In the genomic region with DNA sequence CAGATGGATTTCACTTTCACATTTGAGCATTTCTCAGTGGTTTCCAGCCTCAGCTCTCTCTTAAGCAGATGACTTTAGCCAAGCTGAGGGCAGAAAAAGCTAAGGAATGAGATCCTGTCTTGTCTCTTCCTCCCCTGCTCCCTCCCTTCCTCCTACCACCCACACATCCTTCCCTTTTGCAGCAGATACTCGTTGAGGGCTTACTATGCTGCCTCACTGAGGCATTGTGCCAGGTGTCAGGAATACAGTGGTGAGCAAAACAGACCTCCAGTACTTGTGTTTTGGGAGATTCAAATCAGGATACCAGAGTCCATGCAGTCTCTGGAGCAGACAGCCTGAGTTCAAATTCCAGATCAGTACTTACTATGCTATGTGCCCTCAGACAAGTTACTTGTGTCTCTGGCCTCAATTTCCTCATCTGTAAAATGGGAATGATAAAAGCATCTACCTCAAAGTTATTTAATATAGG, we compare ENCODE assay signal across 18 cellular contexts. TPM values are rescaled to one million over a fixed set of nuclear protein-coding genes. Genes with fewer than 3 reads are reported as not detected.
DNase-seq lines count a peak whose midpoint lies in the region; TF ChIP-seq lines count a peak whose summit lies in the region.
"Had no signal": no experiment of that assay in that cellular context is flagged by ENCODE, and none has a peak within 500 bp of the region (broad histone marks: within the 10 kb centered on the region; RNA-seq: fewer than 3 reads in every experiment).

No MANE protein-coding gene starts in this region.

- peak overlapping the region; percentile 10; the same call in 1 of the 2 replicates for H3K4me3 ChIP-seq in BJ (ENCODE audit: low read depth, low read length)
- no peak overlapping the region for H3K4me3 ChIP-seq in choroid plexus epithelial cell (ENCODE audit: low read depth, low read length)
- H3K4me3 ChIP-seq in Caco-2 (ENCODE audit: low read depth, low read length) = no peak overlapping the region
- H3K4me3 ChIP-seq: adrenal gland had no signal

- intact Hi-C loops in Caco-2 (cut with micrococcal nuclease; ENCODE audit: unreplicated experiment) = no loop called here

- CTCF ChIA-PET in BJ (lab: Yijun Ruan, JAX) = interaction anchor here (1.0 to 1.8 kb wide), 3 partner anchors 18 to 38 kb away, joined by 3 to 4 read pairs (median 3); no protein-coding TSS in a partner anchor
- CTCF ChIA-PET in Caco-2 (lab: Charles Lee) = no interaction called here

- H3K9me3 ChIP-seq in Caco-2 = no peaks in the 10 kb centered on the region
- H3K9me3 ChIP-seq: adrenal gland had no signal

- peaks cover 8% of the 10 kb centered on the region; the same call in 1 of the 2 replicates for H3K4me1 ChIP-seq in Caco-2
- H3K4me1 ChIP-seq: adrenal gland had no signal

- H3K27me3 ChIP-seq in BJ (ENCODE audit: control insufficient read depth, insufficient read depth, low read length) (no peaks in the 10 kb centered on the region), Caco-2 (replicated peaks; ENCODE audit: control insufficient read depth, insufficient read depth, low read length) (no peaks in the 10 kb centered on the region)
- H3K27me3 ChIP-seq: adrenal gland had no signal

- H3K4me1 Mint-ChIP-seq in mesothelial cell of epicardium (peaks cover 30% of the 10 kb centered on the region), Caco-2 (ENCODE audit: low read depth, unreplicated experiment) (peaks cover 17% of the 10 kb centered on the region)

- TF ChIP-seq CTCF in BJ (IDR thresholded peaks at IDR 0.05; ENCODE audit: insufficient read depth, low read depth, low read length) = no peak
- TF ChIP-seq CTCF in choroid plexus epithelial cell (conservative IDR thresholded peaks at IDR 0.05; ENCODE audit: low read depth, low read length) = no peak
- no peak for TF ChIP-seq CTCF in mesothelial cell of epicardium (IDR thresholded peaks at IDR 0.05; ENCODE audit: unreplicated experiment)
- TF ChIP-seq CTCF in Caco-2 (IDR thresholded peaks at IDR 0.05; ENCODE audit: insufficient read depth in 1 of 2, low read depth in 1 of 2, low read length in 1 of 2, severe bottlenecking in 1 of 2, unreplicated experiment in 1 of 2) = no peak

- BruUV-seq in Caco-2 (replicated peaks; lab: Mats Ljungman, UMichigan) = no TSS peak

- POLR2A ChIA-PET in BJ (lab: Charles Lee) = no interaction called here
- POLR2A ChIA-PET in Caco-2 (lab: Charles Lee) = no interaction called here

- H3K4me3 Mint-ChIP-seq in mesothelial cell of epicardium (no peak overlapping the region), Caco-2 (ENCODE audit: unreplicated experiment) (no peak overlapping the region)
- H3K4me3 Mint-ChIP-seq: CD8-positive, alpha-beta memory T cell; memory B cell; WTC11 had no signal

- peak overlapping the region; percentile 55 for H3K27ac Mint-ChIP-seq in mesothelial cell of epicardium
- no peak overlapping the region for H3K27ac Mint-ChIP-seq in Caco-2 (ENCODE audit: unreplicated experiment)
- H3K27ac Mint-ChIP-seq: CD8-positive, alpha-beta memory T cell; memory B cell; progenitor cell of endocrine pancreas; WTC11 had no signal

- H3K36me3 ChIP-seq in BJ (ENCODE audit: control insufficient read depth, insufficient read depth, low read length) = no peaks in the 10 kb centered on the region; the same call in 1 of the 2 replicates
- no peaks in the 10 kb centered on the region for H3K36me3 ChIP-seq in Caco-2 (ENCODE audit: control insufficient read depth, insufficient read depth, low read length)
- H3K36me3 ChIP-seq: adrenal gland had no signal

- no peaks in the 10 kb centered on the region for H3K27me3 Mint-ChIP-seq in mesothelial cell of epicardium (ENCODE audit: low read depth)
- no peaks in the 10 kb centered on the region for H3K27me3 Mint-ChIP-seq in Caco-2 (ENCODE audit: insufficient read depth, unreplicated experiment)
- H3K27me3 Mint-ChIP-seq: progenitor cell of endocrine pancreas had no signal

- peaks cover 5% of the 10 kb centered on the region for H3K36me3 Mint-ChIP-seq in mesothelial cell of epicardium
- H3K36me3 Mint-ChIP-seq in Caco-2 (ENCODE audit: insufficient read depth, unreplicated experiment) = peaks cover 10% of the 10 kb centered on the region
- H3K36me3 Mint-ChIP-seq: CD8-positive, alpha-beta memory T cell; memory B cell; WTC11 had no signal

- H3K9me3 Mint-ChIP-seq in mesothelial cell of epicardium (no peaks in the 10 kb centered on the region), Caco-2 (ENCODE audit: unreplicated experiment) (no peaks in the 10 kb centered on the region)
- H3K9me3 Mint-ChIP-seq: memory B cell, WTC11 had no signal

- DNase-seq in BJ (ENCODE audit: low read depth) = peak; percentile 75
- DNase-seq in M059J (ENCODE audit: low read depth) = peak; percentile 7
- DNase-seq in choroid plexus epithelial cell (ENCODE audit: low read depth) = peak; percentile 77
- DNase-seq in mesothelial cell of epicardium (ENCODE audit: low spot score in 2 of 2, unreplicated experiment in 2 of 2) = no peak
- no peak for DNase-seq in NCI-H1048 (lab: John Stamatoyannopoulos, UW)
- DNase-seq in Caco-2 = no peak
- no peak for DNase-seq in NCI-H2196 (lab: John Stamatoyannopoulos, UW; ENCODE audit: unreplicated experiment)
- DNase-seq in GDM1 (lab: John Stamatoyannopoulos, UW) = no peak
- DNase-seq: activated CD8-positive, alpha-beta memory T cell treated with anti-CD3 and anti-CD28 coated beads, Interleukin-2, amount 50 U/mL, for 4 hours; CD8-positive, alpha-beta memory T cell; effector CD8-positive, alpha-beta T cell; NCI-H1694; stimulated activated CD4-positive, alpha-beta T cell treated with anti-CD3 and anti-CD28 coated beads, Interleukin-4, amount 100 ng/mL, for 1 hour; stimulated activated naive CD4-positive, alpha-beta T cell had no signal

RNA-seq across cellular contexts. Expression of a gene that starts 43.2 kb away (rescaled TPM):
- 2.8 and 3.0 TPM in 2 replicates for polyA plus RNA-seq in BJ (2011; rRNA removed)
- 19.6 and 32.0 TPM in 2 replicates for polyA minus RNA-seq in BJ (2011; rRNA and poly(A)+ RNA removed)
- 0.22 and 1.1 TPM in 2 replicates for total RNA-seq in M059J (2014; rRNA removed; shearing (Covaris generic))
- total RNA-seq in mesothelial cell of epicardium (63.3 to 69.7 TPM (median 64.9 TPM) in 3 replicates), Caco-2 (2022) (4.9 and 6.2 TPM in 2 replicates)
- polyA plus RNA-seq: CD8-positive, alpha-beta memory T cell had no signal

Comparison
In these comparisons a context has a peak if more than half of its experiments do, and no peak if none do; other contexts are left out.
1. DNase-seq: peak in BJ (single experiment), M059J (single experiment) and choroid plexus epithelial cell (single experiment); none in mesothelial cell of epicardium (0 of 2), NCI-H1048 (single experiment), Caco-2 (0 of 2), NCI-H2196 (single experiment) and GDM1 (single experiment).